Comparison of ENCODE assay signal across 22 cellular contexts in the genomic region with DNA sequence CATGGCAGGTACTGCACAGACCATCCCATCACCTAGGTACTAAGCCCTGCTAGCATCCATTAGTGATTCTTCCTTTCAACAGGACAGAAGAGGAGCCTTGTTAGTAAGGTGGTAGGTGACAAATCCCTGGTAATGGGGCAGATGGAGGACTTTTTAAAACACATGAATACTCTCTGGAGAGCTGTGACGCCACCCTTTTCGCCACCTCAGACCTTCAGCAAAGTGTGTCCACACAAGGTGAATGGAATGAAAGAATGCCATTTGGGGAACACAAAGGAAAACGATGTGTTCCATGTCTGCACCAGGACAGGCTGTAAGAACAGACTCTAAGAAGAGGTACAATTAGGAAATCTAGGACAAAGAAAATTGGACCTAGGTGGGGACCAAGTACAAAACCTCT.
A peak's percentile ranks its signal among the peaks of the same experiment; 100 is the strongest.
DNase-seq lines count a peak whose midpoint lies in the region; ATAC-seq, FAIRE-seq and TF ChIP-seq lines count a peak whose summit lies in the region.
"Had no signal": no experiment of that assay in that cellular context is flagged by ENCODE, and none has a peak within 500 bp of the region (broad histone marks: within the 10 kb centered on the region; RNA-seq: fewer than 3 reads in every experiment).

No MANE protein-coding gene starts in this region.

- H3K36me3 ChIP-seq in GM23338 (ENCODE audit: insufficient read depth) (no peaks in the 10 kb centered on the region), osteoblast (ENCODE audit: insufficient read depth, low read length) (no peaks in the 10 kb centered on the region)
- H3K36me3 ChIP-seq: BLaER1 treated with 17β-estradiol and CSF1 and Interleukin-3, amounts not matched to agents 10 nM and 100 nM had no signal

- H3K36me3 Mint-ChIP-seq in CD14-positive monocyte (peaks cover 2 to 4% of the 10 kb centered on the region in 2 donors), GM23338 (ENCODE audit: low read depth) (no peaks in the 10 kb centered on the region)
- H3K36me3 Mint-ChIP-seq in activated T-helper 1 cell treated with anti-CD3 and anti-CD28 coated beads, Interleukin-12 subunit alpha, Interleukin-12 subunit beta, Interleukin-2, Interleukin-4 antibody, amounts not matched to agents 30 ng/mL and 10 ng/mL and 1 ng/mL, durations not matched to agents 14 hours and 24 hours and 36 hours (ENCODE audit: low read depth): peaks cover 19% of the 10 kb centered on the region
- no peaks in the 10 kb centered on the region for H3K36me3 Mint-ChIP-seq in activated T-cell treated with anti-CD3 and anti-CD28 coated beads, Interleukin-2, amount 50 U/mL, for 24 hours (ENCODE audit: low read depth)
- H3K36me3 Mint-ChIP-seq: IgD-negative memory B cell had no signal

- H4K20me1 ChIP-seq in GM23338 (replicated peaks; ENCODE audit: insufficient read depth): no peaks in the 10 kb centered on the region
- no peaks in the 10 kb centered on the region for H4K20me1 ChIP-seq in osteoblast (ENCODE audit: insufficient read depth, low read length)
- H4K20me1 ChIP-seq: BLaER1 treated with 17β-estradiol and CSF1 and Interleukin-3, amounts not matched to agents 10 nM and 100 nM had no signal

- H3K4me3 Mint-ChIP-seq in CD14-positive monocyte (no peak overlapping the region), GM23338 (no peak overlapping the region)
- no peak overlapping the region for H3K4me3 Mint-ChIP-seq in activated T-helper 1 cell treated with anti-CD3 and anti-CD28 coated beads, Interleukin-12 subunit alpha, Interleukin-12 subunit beta, Interleukin-2, Interleukin-4 antibody, amounts not matched to agents 30 ng/mL and 10 ng/mL and 1 ng/mL, durations not matched to agents 14 hours and 24 hours and 36 hours
- H3K4me3 Mint-ChIP-seq in activated T-cell treated with anti-CD3 and anti-CD28 coated beads, Interleukin-2, amount 50 U/mL, for 24 hours: no peak overlapping the region
- H3K4me3 Mint-ChIP-seq: CD8-positive, alpha-beta memory T cell; IgD-negative memory B cell had no signal

- H3K4me2 ChIP-seq in GM23338 (no peak overlapping the region), osteoblast (ENCODE audit: insufficient read depth, low read length) (no peak overlapping the region)

- intact Hi-C loops in CD14-positive monocyte (cut with micrococcal nuclease): no loop called here
- intact Hi-C loops in activated T-helper 1 cell treated with anti-CD3 and anti-CD28 coated beads, Interleukin-12 subunit alpha, Interleukin-12 subunit beta, Interleukin-2, Interleukin-4 antibody, amounts not matched to agents 30 ng/mL and 10 ng/mL and 1 ng/mL, durations not matched to agents 14 hours and 24 hours and 36 hours (cut with micrococcal nuclease): no loop called here

- H3K27ac Mint-ChIP-seq in CD14-positive monocyte: peak overlapping the region; percentile 20 to 85 (median 72)
- no peak overlapping the region for H3K27ac Mint-ChIP-seq in GM23338
- H3K27ac Mint-ChIP-seq in activated T-helper 1 cell treated with anti-CD3 and anti-CD28 coated beads, Interleukin-12 subunit alpha, Interleukin-12 subunit beta, Interleukin-2, Interleukin-4 antibody, amounts not matched to agents 30 ng/mL and 10 ng/mL and 1 ng/mL, durations not matched to agents 14 hours and 24 hours and 36 hours: peak overlapping the region; percentile 31
- no peak overlapping the region for H3K27ac Mint-ChIP-seq in activated T-cell treated with anti-CD3 and anti-CD28 coated beads, Interleukin-2, amount 50 U/mL, for 24 hours
- H3K27ac Mint-ChIP-seq: CD8-positive, alpha-beta memory T cell had no signal

- H3K9me3 ChIP-seq in osteoblast (ENCODE audit: low read depth, low read length): no peaks in the 10 kb centered on the region

- peaks cover 2 to 11% (median 5%) of the 10 kb centered on the region in 7 donors for H3K9me3 Mint-ChIP-seq in CD14-positive monocyte
- H3K9me3 Mint-ChIP-seq in GM23338: no peaks in the 10 kb centered on the region
- peaks cover 4% of the 10 kb centered on the region for H3K9me3 Mint-ChIP-seq in activated T-helper 1 cell treated with anti-CD3 and anti-CD28 coated beads, Interleukin-12 subunit alpha, Interleukin-12 subunit beta, Interleukin-2, Interleukin-4 antibody, amounts not matched to agents 30 ng/mL and 10 ng/mL and 1 ng/mL, durations not matched to agents 14 hours and 24 hours and 36 hours
- H3K9me3 Mint-ChIP-seq in activated T-cell treated with anti-CD3 and anti-CD28 coated beads, Interleukin-2, amount 50 U/mL, for 24 hours: no peaks in the 10 kb centered on the region

- ATAC-seq in GM23338: no peak
- ATAC-seq: PC-3 had no signal

- H3K27me3 ChIP-seq in GM23338 (ENCODE audit: insufficient read depth) (no peaks in the 10 kb centered on the region), osteoblast (ENCODE audit: insufficient read depth, low read length) (no peaks in the 10 kb centered on the region)
- H3K27me3 ChIP-seq: BLaER1 treated with 17β-estradiol and CSF1 and Interleukin-3, amounts not matched to agents 10 nM and 100 nM had no signal

- peaks cover 89% of the 10 kb centered on the region for H3K4me1 Mint-ChIP-seq in CD14-positive monocyte
- H3K4me1 Mint-ChIP-seq in GM23338: no peaks in the 10 kb centered on the region
- H3K4me1 Mint-ChIP-seq in activated T-helper 1 cell treated with anti-CD3 and anti-CD28 coated beads, Interleukin-12 subunit alpha, Interleukin-12 subunit beta, Interleukin-2, Interleukin-4 antibody, amounts not matched to agents 30 ng/mL and 10 ng/mL and 1 ng/mL, durations not matched to agents 14 hours and 24 hours and 36 hours (ENCODE audit: low read depth): peaks cover 89% of the 10 kb centered on the region
- H3K4me1 Mint-ChIP-seq in activated T-cell treated with anti-CD3 and anti-CD28 coated beads, Interleukin-2, amount 50 U/mL, for 24 hours (ENCODE audit: low read depth): peaks cover 55% of the 10 kb centered on the region
- H3K4me1 Mint-ChIP-seq: CD8-positive, alpha-beta memory T cell; IgD-negative memory B cell had no signal

- H3K9me2 ChIP-seq in GM23338 (ENCODE audit: insufficient read depth): 0 out of 2 replicates have a peak, but pooled peaks cover 4% of the 10 kb centered on the region

- no peaks in the 10 kb centered on the region for H3K4me1 ChIP-seq in GM23338 (ENCODE audit: insufficient read depth)
- peaks cover 26% of the 10 kb centered on the region for H3K4me1 ChIP-seq in osteoblast (ENCODE audit: insufficient read depth, low read length)

- 0 out of 2 replicates have a peak overlapping the region, but pooled peaks have one; percentile 21 for H2AFZ ChIP-seq in GM23338
- H2AFZ ChIP-seq in osteoblast (ENCODE audit: low read length): peak overlapping the region; percentile 67

- no peak overlapping the region for H3K27ac ChIP-seq in GM23338 (ENCODE audit: low read depth)
- H3K27ac ChIP-seq in osteoblast (ENCODE audit: low read depth, low read length): no peak overlapping the region

- no peaks in the 10 kb centered on the region for H3F3A ChIP-seq in GM23338 (replicated peaks; ENCODE audit: low read depth)

- H3K4me3 ChIP-seq in GM23338 (no peak overlapping the region), osteoblast (ENCODE audit: insufficient read depth, low read length) (no peak overlapping the region)
- H3K4me3 ChIP-seq: BLaER1 treated with 17β-estradiol and CSF1 and Interleukin-3, amounts not matched to agents 10 nM and 100 nM had no signal

- no peak for FAIRE-seq in GM19239 (lab: Jason Lieb, UNC)
- FAIRE-seq: HTR-8/SVneo had no signal

- H3K79me2 ChIP-seq in GM23338 (replicated peaks; ENCODE audit: insufficient read depth): no peaks in the 10 kb centered on the region
- no peaks in the 10 kb centered on the region for H3K79me2 ChIP-seq in osteoblast (ENCODE audit: insufficient read depth, low read length)

- TF ChIP-seq CTCF in CD14-positive monocyte (IDR thresholded peaks at IDR 0.05) (no peak), GM23338 (conservative IDR thresholded peaks at IDR 0.05; ENCODE audit: low read depth in 2 of 2) (no peak), osteoblast (IDR thresholded peaks at IDR 0.05; ENCODE audit: extremely low read depth, low read depth, low read length) (no peak)

- peaks cover 0 to 2% (median 2%) of the 10 kb centered on the region in 3 donors for H3K27me3 Mint-ChIP-seq in CD14-positive monocyte (ENCODE audit: low read depth in 3 of 3)
- no peaks in the 10 kb centered on the region for H3K27me3 Mint-ChIP-seq in GM23338 (ENCODE audit: insufficient read depth, low read depth, poor library complexity)
- H3K27me3 Mint-ChIP-seq in activated T-helper 1 cell treated with anti-CD3 and anti-CD28 coated beads, Interleukin-12 subunit alpha, Interleukin-12 subunit beta, Interleukin-2, Interleukin-4 antibody, amounts not matched to agents 30 ng/mL and 10 ng/mL and 1 ng/mL, durations not matched to agents 14 hours and 24 hours and 36 hours (ENCODE audit: insufficient read depth): no peaks in the 10 kb centered on the region
- peaks cover 10% of the 10 kb centered on the region for H3K27me3 Mint-ChIP-seq in activated T-cell treated with anti-CD3 and anti-CD28 coated beads, Interleukin-2, amount 50 U/mL, for 24 hours
- H3K27me3 Mint-ChIP-seq: IgD-negative memory B cell had no signal

- DNase-seq in CD14-positive monocyte (ENCODE audit: low spot score) (no peak), GM23338 (ENCODE audit: low spot score) (no peak), osteoblast (ENCODE audit: insufficient read length, low spot score, missing footprints) (no peak), kidney glomerular epithelial cell (lab: John Stamatoyannopoulos, UW) (no peak), GM19239 (ENCODE audit: insufficient read length, low spot score) (no peak)
- DNase-seq in activated T-helper 1 cell treated with anti-CD3 and anti-CD28 coated beads, Interleukin-12 subunit alpha, Interleukin-12 subunit beta, Interleukin-2, Interleukin-4 antibody, amounts not matched to agents 30 ng/mL and 10 ng/mL and 1 ng/mL, durations not matched to agents 14 hours and 24 hours and 36 hours (ENCODE audit: low spot score): no peak
- DNase-seq in activated T-cell treated with anti-CD3 and anti-CD28 coated beads, Interleukin-2, amount 50 U/mL, for 24 hours: no peak
- DNase-seq: CD8-positive, alpha-beta memory T cell; DMS53; H7; Kasumi-1; NCI-H1105; NCI-H1694; NCI-H2107; NCI-H226; NCI-H524; PC-3; RPMI8226; SIG-M5 had no signal

TF ChIP-seq in GM23338, 12 proteins besides CTCF, POLR2A, EP300 and RAD21 (continues in another document):
- TF ChIP-seq CREB1 (CRISPR knock-in tag; IDR thresholded peaks at IDR 0.05; ENCODE audit: low read depth): no peak
- TF ChIP-seq STAT1 (IDR thresholded peaks at IDR 0.05; ENCODE audit: unreplicated experiment): no peak
- TF ChIP-seq EZH2phosphoT487 (IDR thresholded peaks at IDR 0.05; ENCODE audit: unreplicated experiment): no peak
- TF ChIP-seq, protein P1, sequence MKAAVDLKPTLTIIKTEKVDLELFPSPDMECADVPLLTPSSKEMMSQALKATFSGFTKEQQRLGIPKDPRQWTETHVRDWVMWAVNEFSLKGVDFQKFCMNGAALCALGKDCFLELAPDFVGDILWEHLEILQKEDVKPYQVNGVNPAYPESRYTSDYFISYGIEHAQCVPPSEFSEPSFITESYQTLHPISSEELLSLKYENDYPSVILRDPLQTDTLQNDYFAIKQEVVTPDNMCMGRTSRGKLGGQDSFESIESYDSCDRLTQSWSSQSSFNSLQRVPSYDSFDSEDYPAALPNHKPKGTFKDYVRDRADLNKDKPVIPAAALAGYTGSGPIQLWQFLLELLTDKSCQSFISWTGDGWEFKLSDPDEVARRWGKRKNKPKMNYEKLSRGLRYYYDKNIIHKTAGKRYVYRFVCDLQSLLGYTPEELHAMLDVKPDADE (IDR thresholded peaks at IDR 0.05): no peak
- no peak for TF ChIP-seq JUNB (IDR thresholded peaks at IDR 0.05; ENCODE audit: unreplicated experiment)

Comparison
In these comparisons a context has a peak if more than half of its experiments do, and no peak if none do; other contexts are left out.
1. H3K27ac Mint-ChIP-seq: peak in CD14-positive monocyte (7 of 7) and activated T-helper 1 cell treated with anti-CD3 and anti-CD28 coated beads, Interleukin-12 subunit alpha, Interleukin-12 subunit beta, Interleukin-2, Interleukin-4 antibody, amounts not matched to agents 30 ng/mL and 10 ng/mL and 1 ng/mL, durations not matched to agents 14 hours and 24 hours and 36 hours (single experiment); none in GM23338 (single experiment) and activated T-cell treated with anti-CD3 and anti-CD28 coated beads, Interleukin-2, amount 50 U/mL, for 24 hours (single experiment).